1 cellular context compared by ENCODE assay signal in the genomic region with DNA sequence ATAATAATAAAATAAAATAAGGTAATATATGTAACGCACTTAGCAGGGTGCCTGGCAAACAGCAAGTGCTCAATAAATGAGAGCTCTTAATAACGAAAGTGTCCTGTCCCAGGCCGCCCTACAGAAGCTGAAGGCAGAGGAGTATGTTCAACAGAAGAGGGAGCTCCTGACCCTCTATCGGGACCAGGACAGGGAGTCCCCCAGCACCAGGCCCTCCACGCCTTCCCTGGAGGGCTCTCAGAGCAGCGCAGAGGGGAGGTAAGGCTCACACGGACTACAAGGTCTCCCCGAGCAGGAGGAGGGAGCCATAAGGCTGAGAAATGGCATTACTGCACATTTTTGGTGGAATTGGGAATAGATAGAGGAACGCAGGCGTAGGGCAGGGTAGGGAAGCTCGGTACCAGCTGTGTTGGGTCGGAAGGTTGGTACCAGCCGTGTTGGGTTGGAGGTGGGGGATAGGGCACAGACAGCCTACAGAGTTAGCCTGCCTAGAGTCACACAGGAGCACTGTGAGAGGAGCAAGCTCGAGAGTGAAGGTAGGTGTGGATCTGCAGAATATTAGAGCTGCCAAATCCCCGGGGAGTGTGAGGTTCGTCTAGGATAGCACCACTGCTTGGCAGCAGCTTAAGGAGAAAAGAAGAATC.
TF ChIP-seq lines count a peak whose summit lies in the region.

No MANE protein-coding gene starts in this region.

TF ChIP-seq in HepG2, 621 proteins besides CTCF, POLR2A, EP300 and RAD21 (continues in another document):
- TF ChIP-seq ZSCAN21 (CRISPR knock-in tag; IDR thresholded peaks at IDR 0.05; ENCODE audit: borderline replicate concordance) (no peak), ERF (CRISPR knock-in tag; IDR thresholded peaks at IDR 0.05) (0 out of 2 replicates have a peak, but pooled peaks have one; percentile 12), ZNF276 (CRISPR knock-in tag; IDR thresholded peaks at IDR 0.05; ENCODE audit: low read depth) (no peak), ATF4 (CRISPR knock-in tag; IDR thresholded peaks at IDR 0.05) (no peak), RFX1 (IDR thresholded peaks at IDR 0.05) (no peak), ZNF138 (CRISPR knock-in tag; IDR thresholded peaks at IDR 0.05; ENCODE audit: low read depth) (no peak), ZBTB8A (CRISPR knock-in tag; IDR thresholded peaks at IDR 0.05; ENCODE audit: borderline replicate concordance, low read depth) (no peak), STAG1 (CRISPR knock-in tag; IDR thresholded peaks at IDR 0.05) (peak; percentile 73), KDM2A (CRISPR knock-in tag; IDR thresholded peaks at IDR 0.05; ENCODE audit: borderline replicate concordance, low read depth) (0 out of 2 replicates have a peak, but pooled peaks have one; percentile 31), ZMYM3 (CRISPR knock-in tag; IDR thresholded peaks at IDR 0.05) (no peak), ZNF710 (CRISPR knock-in tag; IDR thresholded peaks at IDR 0.05; ENCODE audit: borderline replicate concordance) (no peak), ZNF580 (CRISPR knock-in tag; IDR thresholded peaks at IDR 0.05; ENCODE audit: borderline replicate concordance, low read depth) (no peak), ZKSCAN8 (CRISPR knock-in tag; IDR thresholded peaks at IDR 0.05; ENCODE audit: borderline replicate concordance) (peak; percentile 42; the same call in 1 of the 2 replicates), ZSCAN25 (CRISPR knock-in tag; IDR thresholded peaks at IDR 0.05) (no peak), ZNF670 (CRISPR knock-in tag; IDR thresholded peaks at IDR 0.05; ENCODE audit: borderline replicate concordance) (no peak), NONO (IDR thresholded peaks at IDR 0.05) (no peak), NONO (CRISPR knock-in tag; conservative IDR thresholded peaks at IDR 0.05) (peak; percentile 33; the same call in 1 of the 2 replicates), ATF1 (CRISPR knock-in tag; IDR thresholded peaks at IDR 0.05) (no peak), BORCS8-MEF2B (CRISPR knock-in tag; IDR thresholded peaks at IDR 0.05) (0 out of 2 replicates have a peak, but pooled peaks have one; percentile 16), ATAD3A (CRISPR knock-in tag; IDR thresholded peaks at IDR 0.05) (no peak), AGO2 (optimal IDR thresholded peaks at IDR 0.05; ENCODE audit: low read depth, low read length) (peak; percentile 28), ZIK1 (CRISPR knock-in tag; IDR thresholded peaks at IDR 0.05; ENCODE audit: borderline replicate concordance, low read depth) (no peak), SMARCC2 (IDR thresholded peaks at IDR 0.05) (no peak), ZNF510 (CRISPR knock-in tag; IDR thresholded peaks at IDR 0.05; ENCODE audit: low read depth) (no peak), ZNF367 (CRISPR knock-in tag; IDR thresholded peaks at IDR 0.05; ENCODE audit: borderline replicate concordance) (no peak), ZSCAN20 (CRISPR knock-in tag; IDR thresholded peaks at IDR 0.05; ENCODE audit: borderline replicate concordance) (no peak), ZC3H13 (CRISPR knock-in tag; IDR thresholded peaks at IDR 0.05) (peak; percentile 62; the same call in 1 of the 2 replicates), NRL (CRISPR knock-in tag; IDR thresholded peaks at IDR 0.05; ENCODE audit: borderline replicate concordance) (peak; percentile 38; the same call in 1 of the 2 replicates), ZBTB7B (CRISPR knock-in tag; IDR thresholded peaks at IDR 0.05) (0 out of 2 replicates have a peak, but pooled peaks have one; percentile 19), ZBTB44 (CRISPR knock-in tag; IDR thresholded peaks at IDR 0.05) (no peak), MBD4 (IDR thresholded peaks at IDR 0.05; ENCODE audit: borderline replicate concordance, low read length) (no peak), ZFP62 (CRISPR knock-in tag; IDR thresholded peaks at IDR 0.05) (no peak), ELF1 (CRISPR knock-in tag; IDR thresholded peaks at IDR 0.05) (no peak), ZNF326 (CRISPR knock-in tag; IDR thresholded peaks at IDR 0.05; ENCODE audit: borderline replicate concordance) (peak; percentile 6), U2AF2 (IDR thresholded peaks at IDR 0.05; ENCODE audit: low read depth, low read length) (no peak), POLR2AphosphoS5 (IDR thresholded peaks at IDR 0.05; ENCODE audit: low read depth, low read length) (peak; percentile 49; the same call in 1 of the 2 replicates)
- TF ChIP-seq, protein P1, sequence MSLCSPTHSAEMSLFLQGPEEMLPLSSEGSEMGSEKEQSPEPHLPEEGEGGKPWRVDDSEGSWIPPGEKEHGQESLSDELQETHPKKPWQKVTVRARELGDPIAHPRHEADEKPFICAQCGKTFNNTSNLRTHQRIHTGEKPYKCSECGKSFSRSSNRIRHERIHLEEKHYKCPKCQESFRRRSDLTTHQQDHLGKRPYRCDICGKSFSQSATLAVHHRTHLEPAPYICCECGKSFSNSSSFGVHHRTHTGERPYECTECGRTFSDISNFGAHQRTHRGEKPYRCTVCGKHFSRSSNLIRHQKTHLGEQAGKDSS (CRISPR knock-in tag; IDR thresholded peaks at IDR 0.05; ENCODE audit: borderline replicate concordance, low read depth) = 0 out of 2 replicates have a peak, but pooled peaks have one; percentile 52
- TF ChIP-seq, protein P2, sequence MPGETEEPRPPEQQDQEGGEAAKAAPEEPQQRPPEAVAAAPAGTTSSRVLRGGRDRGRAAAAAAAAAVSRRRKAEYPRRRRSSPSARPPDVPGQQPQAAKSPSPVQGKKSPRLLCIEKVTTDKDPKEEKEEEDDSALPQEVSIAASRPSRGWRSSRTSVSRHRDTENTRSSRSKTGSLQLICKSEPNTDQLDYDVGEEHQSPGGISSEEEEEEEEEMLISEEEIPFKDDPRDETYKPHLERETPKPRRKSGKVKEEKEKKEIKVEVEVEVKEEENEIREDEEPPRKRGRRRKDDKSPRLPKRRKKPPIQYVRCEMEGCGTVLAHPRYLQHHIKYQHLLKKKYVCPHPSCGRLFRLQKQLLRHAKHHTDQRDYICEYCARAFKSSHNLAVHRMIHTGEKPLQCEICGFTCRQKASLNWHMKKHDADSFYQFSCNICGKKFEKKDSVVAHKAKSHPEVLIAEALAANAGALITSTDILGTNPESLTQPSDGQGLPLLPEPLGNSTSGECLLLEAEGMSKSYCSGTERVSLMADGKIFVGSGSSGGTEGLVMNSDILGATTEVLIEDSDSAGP (CRISPR knock-in tag; IDR thresholded peaks at IDR 0.05; ENCODE audit: borderline replicate concordance) = 0 out of 2 replicates have a peak, but pooled peaks have one; percentile 25
- TF ChIP-seq, protein P3, sequence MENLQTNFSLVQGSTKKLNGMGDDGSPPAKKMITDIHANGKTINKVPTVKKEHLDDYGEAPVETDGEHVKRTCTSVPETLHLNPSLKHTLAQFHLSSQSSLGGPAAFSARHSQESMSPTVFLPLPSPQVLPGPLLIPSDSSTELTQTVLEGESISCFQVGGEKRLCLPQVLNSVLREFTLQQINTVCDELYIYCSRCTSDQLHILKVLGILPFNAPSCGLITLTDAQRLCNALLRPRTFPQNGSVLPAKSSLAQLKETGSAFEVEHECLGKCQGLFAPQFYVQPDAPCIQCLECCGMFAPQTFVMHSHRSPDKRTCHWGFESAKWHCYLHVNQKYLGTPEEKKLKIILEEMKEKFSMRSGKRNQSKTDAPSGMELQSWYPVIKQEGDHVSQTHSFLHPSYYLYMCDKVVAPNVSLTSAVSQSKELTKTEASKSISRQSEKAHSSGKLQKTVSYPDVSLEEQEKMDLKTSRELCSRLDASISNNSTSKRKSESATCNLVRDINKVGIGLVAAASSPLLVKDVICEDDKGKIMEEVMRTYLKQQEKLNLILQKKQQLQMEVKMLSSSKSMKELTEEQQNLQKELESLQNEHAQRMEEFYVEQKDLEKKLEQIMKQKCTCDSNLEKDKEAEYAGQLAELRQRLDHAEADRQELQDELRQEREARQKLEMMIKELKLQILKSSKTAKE (CRISPR knock-in tag; IDR thresholded peaks at IDR 0.05; ENCODE audit: borderline replicate concordance) = 0 out of 2 replicates have a peak, but pooled peaks have one; percentile 33
- TF ChIP-seq, protein P4, sequence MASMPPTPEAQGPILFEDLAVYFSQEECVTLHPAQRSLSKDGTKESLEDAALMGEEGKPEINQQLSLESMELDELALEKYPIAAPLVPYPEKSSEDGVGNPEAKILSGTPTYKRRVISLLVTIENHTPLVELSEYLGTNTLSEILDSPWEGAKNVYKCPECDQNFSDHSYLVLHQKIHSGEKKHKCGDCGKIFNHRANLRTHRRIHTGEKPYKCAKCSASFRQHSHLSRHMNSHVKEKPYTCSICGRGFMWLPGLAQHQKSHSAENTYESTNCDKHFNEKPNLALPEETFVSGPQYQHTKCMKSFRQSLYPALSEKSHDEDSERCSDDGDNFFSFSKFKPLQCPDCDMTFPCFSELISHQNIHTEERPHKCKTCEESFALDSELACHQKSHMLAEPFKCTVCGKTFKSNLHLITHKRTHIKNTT (CRISPR knock-in tag; IDR thresholded peaks at IDR 0.05) = no peak
- TF ChIP-seq, protein P5, sequence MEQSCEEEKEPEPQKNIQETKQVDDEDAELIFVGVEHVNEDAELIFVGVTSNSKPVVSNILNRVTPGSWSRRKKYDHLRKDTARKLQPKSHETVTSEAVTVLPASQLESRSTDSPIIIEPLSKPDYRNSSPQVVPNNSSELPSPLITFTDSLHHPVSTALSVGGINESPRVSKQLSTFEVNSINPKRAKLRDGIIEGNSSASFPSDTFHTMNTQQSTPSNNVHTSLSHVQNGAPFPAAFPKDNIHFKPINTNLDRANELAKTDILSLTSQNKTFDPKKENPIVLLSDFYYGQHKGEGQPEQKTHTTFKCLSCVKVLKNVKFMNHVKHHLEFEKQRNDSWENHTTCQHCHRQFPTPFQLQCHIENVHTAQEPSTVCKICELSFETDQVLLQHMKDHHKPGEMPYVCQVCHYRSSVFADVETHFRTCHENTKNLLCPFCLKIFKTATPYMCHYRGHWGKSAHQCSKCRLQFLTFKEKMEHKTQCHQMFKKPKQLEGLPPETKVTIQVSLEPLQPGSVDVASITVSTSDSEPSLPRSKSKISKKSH (CRISPR knock-in tag; IDR thresholded peaks at IDR 0.05; ENCODE audit: borderline replicate concordance) = no peak
